In genomic region chr21:38990424-38990794, GRCh38 we compare ENCODE assay signal across 1 cellular context.
TF ChIP-seq lines count a peak whose summit lies in the region.

No MANE protein-coding gene starts in this region.

TF ChIP-seq in GM23338, 12 proteins besides CTCF, POLR2A, EP300 and RAD21 (continued from another document):
- TF ChIP-seq ZNF462 (CRISPR knock-in tag; IDR thresholded peaks at IDR 0.05) (no peak), EZH2phosphoT487 (IDR thresholded peaks at IDR 0.05; ENCODE audit: unreplicated experiment) (no peak), ZNF331 (CRISPR knock-in tag; IDR thresholded peaks at IDR 0.05; ENCODE audit: low read depth) (no peak), ZNF114 (CRISPR knock-in tag; IDR thresholded peaks at IDR 0.05) (no peak), CREB1 (CRISPR knock-in tag; IDR thresholded peaks at IDR 0.05; ENCODE audit: low read depth) (no peak), POLR2AphosphoS5 (IDR thresholded peaks at IDR 0.05; ENCODE audit: low read depth) (no peak)
- TF ChIP-seq, protein P1, sequence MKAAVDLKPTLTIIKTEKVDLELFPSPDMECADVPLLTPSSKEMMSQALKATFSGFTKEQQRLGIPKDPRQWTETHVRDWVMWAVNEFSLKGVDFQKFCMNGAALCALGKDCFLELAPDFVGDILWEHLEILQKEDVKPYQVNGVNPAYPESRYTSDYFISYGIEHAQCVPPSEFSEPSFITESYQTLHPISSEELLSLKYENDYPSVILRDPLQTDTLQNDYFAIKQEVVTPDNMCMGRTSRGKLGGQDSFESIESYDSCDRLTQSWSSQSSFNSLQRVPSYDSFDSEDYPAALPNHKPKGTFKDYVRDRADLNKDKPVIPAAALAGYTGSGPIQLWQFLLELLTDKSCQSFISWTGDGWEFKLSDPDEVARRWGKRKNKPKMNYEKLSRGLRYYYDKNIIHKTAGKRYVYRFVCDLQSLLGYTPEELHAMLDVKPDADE (IDR thresholded peaks at IDR 0.05): no peak
TF ChIP-seq in GM23338: peak in this region for 0.
